In the genomic region with DNA sequence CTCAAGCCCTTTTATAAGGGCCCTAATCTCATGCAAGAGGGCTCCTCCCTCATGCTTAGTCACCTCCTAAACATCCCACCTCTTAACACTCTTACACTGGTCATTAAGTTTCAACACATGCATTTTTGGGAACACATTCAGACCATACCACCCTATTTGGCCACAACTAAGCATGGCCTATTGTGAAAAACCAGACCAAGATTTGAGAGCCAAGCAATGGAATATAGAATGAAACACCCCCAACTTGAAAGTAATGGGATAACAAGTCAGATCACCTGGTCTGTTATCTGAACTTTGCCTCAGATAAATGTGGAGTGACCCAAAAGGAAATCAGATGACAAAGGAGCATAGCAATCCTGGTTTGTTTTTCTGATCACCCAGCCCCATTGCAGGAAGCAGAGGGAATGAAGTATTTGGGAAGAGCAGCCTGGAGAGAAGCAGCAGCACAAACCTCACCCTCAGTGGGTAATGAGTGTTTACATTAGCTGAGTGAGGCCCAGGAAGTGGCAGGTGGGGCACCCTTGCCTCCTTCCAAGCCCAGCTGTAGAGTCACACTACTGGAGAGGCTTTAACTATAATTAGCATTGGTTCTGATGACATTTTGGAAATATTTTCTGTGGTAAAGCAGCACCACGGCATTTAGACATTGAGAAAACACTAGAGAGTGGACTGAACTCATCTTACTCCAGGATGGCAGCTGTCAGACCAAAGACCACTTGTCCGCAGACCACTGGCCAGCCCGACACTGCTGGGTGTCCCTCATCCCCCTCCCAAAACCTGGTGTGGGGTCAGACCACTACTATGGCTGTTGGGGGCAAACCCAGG, we compare ENCODE assay signal across 13 cellular contexts. TPM values are rescaled to one million over a fixed set of nuclear protein-coding genes. Genes with fewer than 3 reads are reported as not detected.
A peak's percentile ranks its signal among the peaks of the same experiment; 100 is the strongest.
DNase-seq lines count a peak whose midpoint lies in the region; ATAC-seq and TF ChIP-seq lines count a peak whose summit lies in the region.
"Had no signal": no experiment of that assay in that cellular context is flagged by ENCODE, and none has a peak within 500 bp of the region (broad histone marks: within the 10 kb centered on the region; RNA-seq: fewer than 3 reads in every experiment).

No MANE protein-coding gene starts in this region.

- in situ Hi-C loops in astrocyte of the cerebellum (cut with HindIII; ENCODE audit: low sequenced_read_pairs): no loop called here

- CTCF ChIA-PET in Calu3 (lab: Charles Lee): interaction anchor here (0.5 to 1.0 kb wide), 3 partner anchors 9 to 342 kb away, joined by 3 to 5 read pairs (median 3); no protein-coding TSS in a partner anchor

- no peaks in the 10 kb centered on the region for H3K36me3 ChIP-seq in mesenchymal stem cell (ENCODE audit: control insufficient read depth in 1 of 2, insufficient read depth in 2 of 2, low read depth in 1 of 2, low read length in 2 of 2)
- H3K36me3 ChIP-seq in esophagus muscularis mucosa: no peaks in the 10 kb centered on the region
- H3K36me3 ChIP-seq: right atrium auricular region had no signal

- peaks cover 24% of the 10 kb centered on the region for H3K4me1 Mint-ChIP-seq in Calu3 (ENCODE audit: low read depth, unreplicated experiment)
- no peaks in the 10 kb centered on the region for H3K4me1 Mint-ChIP-seq in naive thymus-derived CD8-positive, alpha-beta T cell
- H3K4me1 Mint-ChIP-seq: stimulated activated naive B cell treated with anti-CD40 and anti-IgM and Interleukin-4, amounts not matched to agents 10 μg/mL and 1 μg/mL and 100 μg/mL, for 72 hours had no signal

- no peak overlapping the region for H3K4me3 Mint-ChIP-seq in Calu3 (ENCODE audit: low read depth, unreplicated experiment)
- no peak overlapping the region for H3K4me3 Mint-ChIP-seq in naive thymus-derived CD8-positive, alpha-beta T cell
- H3K4me3 Mint-ChIP-seq: stimulated activated naive B cell treated with anti-CD40 and anti-IgM and Interleukin-4, amounts not matched to agents 10 μg/mL and 1 μg/mL and 100 μg/mL, for 72 hours had no signal

- 49% methylated on average over 3 of the region's 3 CpGs for WGBS in mesenchymal stem cell
- WGBS in esophagus muscularis mucosa: 100% methylated on average over 1 of the region's 3 CpGs

- H4K8ac ChIP-seq in mesenchymal stem cell (ENCODE audit: low read length): peak overlapping the region; percentile 64

- peak overlapping the region; percentile 43 for H3K27ac Mint-ChIP-seq in Calu3 (ENCODE audit: unreplicated experiment)
- no peak overlapping the region for H3K27ac Mint-ChIP-seq in naive thymus-derived CD8-positive, alpha-beta T cell
- H3K27ac Mint-ChIP-seq: stimulated activated naive B cell treated with anti-CD40 and anti-IgM and Interleukin-4, amounts not matched to agents 10 μg/mL and 1 μg/mL and 100 μg/mL, for 72 hours had no signal

- peak overlapping the region; percentile 65 to 78 for H3K18ac ChIP-seq in mesenchymal stem cell (ENCODE audit: low read depth in 1 of 2, low read length in 2 of 2)

- no peaks in the 10 kb centered on the region for H3K79me1 ChIP-seq in mesenchymal stem cell (replicated peaks; ENCODE audit: low read length, poor library complexity, severe bottlenecking)

- H3K14ac ChIP-seq in mesenchymal stem cell (ENCODE audit: low read length in 2 of 2): no peak overlapping the region

- peak overlapping the region; percentile 37 for H2AFZ ChIP-seq in mesenchymal stem cell (ENCODE audit: low read depth, low read length)

- H2BK5ac ChIP-seq in mesenchymal stem cell (ENCODE audit: low read depth, low read length, poor library complexity, severe bottlenecking): peak overlapping the region; percentile 22

- H3K27me3 Mint-ChIP-seq in Calu3 (ENCODE audit: unreplicated experiment): no peaks in the 10 kb centered on the region
- H3K27me3 Mint-ChIP-seq in naive thymus-derived CD8-positive, alpha-beta T cell: peaks cover 3 to 23% (median 8%) of the 10 kb centered on the region in 5 donors

- no peak overlapping the region for H3K4me2 ChIP-seq in mesenchymal stem cell (ENCODE audit: low read length, poor library complexity, severe bottlenecking)

- H3K4me1 ChIP-seq in mesenchymal stem cell (ENCODE audit: control insufficient read depth, insufficient read depth, low read depth, low read length) (peaks cover 10% of the 10 kb centered on the region), esophagus muscularis mucosa (peaks cover 0 to 10% (median 8%) of the 10 kb centered on the region in 4 donors)
- H3K4me1 ChIP-seq: right atrium auricular region had no signal

- peak overlapping the region; percentile 3 to 71 for H3K4ac ChIP-seq in mesenchymal stem cell (ENCODE audit: low read depth in 1 of 2, low read length in 2 of 2)

- no TSS peak for BruUV-seq in Calu3 (replicated peaks; lab: Mats Ljungman, UMichigan)

- H3K27me3 ChIP-seq in mesenchymal stem cell (ENCODE audit: control insufficient read depth in 1 of 2, insufficient read depth in 1 of 2, low read length in 2 of 2) (peaks cover 0 to 7% of the 10 kb centered on the region in 2 experiments), esophagus muscularis mucosa (peaks cover 0 to 3% (median 0%) of the 10 kb centered on the region in 4 donors)
- H3K27me3 ChIP-seq: right atrium auricular region had no signal

- H3K27ac ChIP-seq in mesenchymal stem cell (ENCODE audit: low read length, poor library complexity, severe bottlenecking): peak overlapping the region; percentile 93
- H3K27ac ChIP-seq in esophagus muscularis mucosa (replicated peaks in 1 of 4): no peak overlapping the region
- H3K27ac ChIP-seq: coronary artery, right atrium auricular region had no signal

- no peaks in the 10 kb centered on the region for H3K9me3 ChIP-seq in mesenchymal stem cell (ENCODE audit: control insufficient read depth, low read length)
- H3K9me3 ChIP-seq in esophagus muscularis mucosa: no peaks in the 10 kb centered on the region
- H3K9me3 ChIP-seq: right atrium auricular region had no signal

- H2AK5ac ChIP-seq in mesenchymal stem cell (ENCODE audit: low read length, severe bottlenecking): peak overlapping the region; percentile 1

- H2BK120ac ChIP-seq in mesenchymal stem cell (ENCODE audit: low read depth, low read length): no peak overlapping the region

- no peaks in the 10 kb centered on the region for H3K36me3 Mint-ChIP-seq in Calu3 (ENCODE audit: insufficient read depth, unreplicated experiment)
- peaks cover 0 to 5% (median 0%) of the 10 kb centered on the region in 3 donors for H3K36me3 Mint-ChIP-seq in naive thymus-derived CD8-positive, alpha-beta T cell

- peak; percentile 38 for DNase-seq in Calu3
- DNase-seq in M059J (ENCODE audit: low read depth): peak; percentile 85
- DNase-seq in astrocyte of the cerebellum (ENCODE audit: low read depth): peak; percentile 69
- DNase-seq in mesenchymal stem cell: peak; percentile 88
- DNase-seq in DMS114 treated with DMSO at 0.1 percent for 48 hours (lab: John Stamatoyannopoulos, UW; ENCODE audit: unreplicated experiment): no peak
- DNase-seq in esophagus muscularis mucosa (ENCODE audit: extremely low spot score): no peak
- no peak for DNase-seq in naive thymus-derived CD8-positive, alpha-beta T cell
- DNase-seq: kidney; NCI-H1694 treated with DMSO at 0.1 percent for 48 hours; stimulated activated naive B cell treated with anti-CD40 and anti-IgM and Interleukin-4, amounts not matched to agents 10 μg/mL and 1 μg/mL and 100 μg/mL, for 72 hours had no signal

- no peak for TF ChIP-seq EP300 in esophagus muscularis mucosa (IDR thresholded peaks at IDR 0.05)

- TF ChIP-seq CTCF in Calu3 (IDR thresholded peaks at IDR 0.05; ENCODE audit: unreplicated experiment) (no peak), astrocyte of the cerebellum (IDR thresholded peaks at IDR 0.05; ENCODE audit: low read depth, low read length, missing control alignments) (no peak), esophagus muscularis mucosa (IDR thresholded peaks at IDR 0.05) (no peak)

- no peak overlapping the region for H3K4me3 ChIP-seq in astrocyte of the cerebellum (ENCODE audit: low read depth, low read length)
- H3K4me3 ChIP-seq in mesenchymal stem cell (ENCODE audit: insufficient read depth in 1 of 2, low read depth in 1 of 2, low read length in 2 of 2): no peak overlapping the region
- H3K4me3 ChIP-seq in esophagus muscularis mucosa: no peak overlapping the region
- H3K4me3 ChIP-seq: coronary artery, right atrium auricular region had no signal

- H3K9ac ChIP-seq in mesenchymal stem cell (ENCODE audit: low read length): peak overlapping the region; percentile 4

- peak overlapping the region; percentile 77 for H4K91ac ChIP-seq in mesenchymal stem cell (ENCODE audit: low read length)

- ATAC-seq in HG02759 (IDR thresholded peaks at IDR 0.05; ENCODE audit: unreplicated experiment): no peak
- no peak for ATAC-seq in naive thymus-derived CD8-positive, alpha-beta T cell
- ATAC-seq: stimulated activated naive B cell treated with anti-CD40 and anti-IgM and Interleukin-4, amounts not matched to agents 10 μg/mL and 1 μg/mL and 100 μg/mL, for 72 hours had no signal

- H3K23ac ChIP-seq in mesenchymal stem cell (ENCODE audit: low read length in 2 of 2): no peak overlapping the region

- H3K9me3 Mint-ChIP-seq in Calu3 (ENCODE audit: low read depth, unreplicated experiment): peaks cover 10% of the 10 kb centered on the region
- peaks cover 0 to 18% (median 7%) of the 10 kb centered on the region in 9 donors for H3K9me3 Mint-ChIP-seq in naive thymus-derived CD8-positive, alpha-beta T cell

- H2BK12ac ChIP-seq in mesenchymal stem cell (ENCODE audit: low read length in 2 of 2): peak overlapping the region; percentile 40 to 60

- POLR2A ChIA-PET in naive thymus-derived CD8-positive, alpha-beta T cell (lab: Charles Lee): no interaction called here

- intact Hi-C loops in Calu3 (cut with micrococcal nuclease; ENCODE audit: unreplicated experiment): loop anchor here (10.0 kb wide), 1 partner anchor 267 kb away; no protein-coding TSS in a partner anchor
- intact Hi-C loops in esophagus muscularis mucosa (cut with DNase I): no loop called here

- TF ChIP-seq POLR2A in esophagus muscularis mucosa (IDR thresholded peaks at IDR 0.05; ENCODE audit: low read depth): no peak

- H2BK15ac ChIP-seq in mesenchymal stem cell (ENCODE audit: low read depth, poor library complexity, severe bottlenecking): no peak overlapping the region

RNA-seq across cellular contexts. Expression of gene PRTG, which starts 48.8 kb away (rescaled TPM):
- total RNA-seq in Calu3 (2022) (6.6 and 12.0 TPM in 2 replicates), esophagus muscularis mucosa (1 to 10 TPM in 3 of 4 donors, under 1 TPM in 1; 0.42 to 1.9 (median 1.8) TPM)
- total RNA-seq in M059J (2014; rRNA removed; shearing (Covaris generic)): 2.1 and 2.7 TPM in 2 replicates
- polyA plus RNA-seq in mesenchymal stem cell (2013, experiment 1 of 2): 6.8 TPM
- 6.4 TPM for polyA plus RNA-seq in mesenchymal stem cell (2013, experiment 2 of 2)
- total RNA-seq in naive thymus-derived CD8-positive, alpha-beta T cell: not detected
- polyA plus RNA-seq in naive thymus-derived CD8-positive, alpha-beta T cell: not detected

Comparison
In these comparisons a context has a peak if more than half of its experiments do, and no peak if none do; other contexts are left out.
1. DNase-seq: peak in Calu3 (single experiment), M059J (single experiment), astrocyte of the cerebellum (single experiment) and mesenchymal stem cell (single experiment); none in DMS114 treated with DMSO at 0.1 percent for 48 hours (single experiment), esophagus muscularis mucosa (single experiment) and naive thymus-derived CD8-positive, alpha-beta T cell (0 of 10).